2 cellular contexts compared by ENCODE assay signal in genomic region chr20:46546293-46546692, GRCh38.
TF ChIP-seq lines count a peak whose summit lies in the region.

No MANE protein-coding gene starts in this region.

TF ChIP-seq in SK-N-SH, 30 proteins besides CTCF, POLR2A, EP300 and RAD21 (continued from another document):
- TF ChIP-seq USF1 (IDR thresholded peaks at IDR 0.05; ENCODE audit: borderline replicate concordance, low read depth): peak; percentile 13; the same call in 1 of the 2 replicates

TF ChIP-seq in SK-N-SH treated with all-trans-retinoic acid at 6 μM for 48 hours, 23 proteins besides CTCF, POLR2A, EP300 and RAD21 (continued from another document):
- TF ChIP-seq POU6F1 (CRISPR knock-in tag; IDR thresholded peaks at IDR 0.05; ENCODE audit: borderline replicate concordance, low read depth) (no peak), TOX (CRISPR knock-in tag; IDR thresholded peaks at IDR 0.05; ENCODE audit: borderline replicate concordance) (no peak), ZNF70 (CRISPR knock-in tag; IDR thresholded peaks at IDR 0.05) (no peak)
